In genomic region chr10:96124230-96125141, GRCh38 we compare ENCODE assay signal across 9 cellular contexts. TPM values are rescaled to one million over a fixed set of nuclear protein-coding genes. Genes with fewer than 3 reads are reported as not detected.
DNase-seq lines count a peak whose midpoint lies in the region; ATAC-seq, FAIRE-seq and TF ChIP-seq lines count a peak whose summit lies in the region.
"Had no signal": no experiment of that assay in that cellular context is flagged by ENCODE, and none has a peak within 500 bp of the region (broad histone marks: within the 10 kb centered on the region; RNA-seq: fewer than 3 reads in every experiment).

No MANE protein-coding gene starts in this region.

- DNase-seq in GM13977 (ENCODE audit: low spot score) (peak; percentile 50), NCI-H2196 treated with DMSO at 0.1 percent for 48 hours (lab: John Stamatoyannopoulos, UW; ENCODE audit: unreplicated experiment) (peak; percentile 15), bronchial epithelial cell (ENCODE audit: low read depth) (peak; percentile 62), activated gamma-delta T cell treated with Interleukin-2 at 50 U/mL for 16 hours (no peak), posterior vena cava (ENCODE audit: low spot score) (no peak)
- DNase-seq in CD8-positive, alpha-beta T cell = no peak
- DNase-seq: activated B cell treated with CpG ODN at 0.5 μM for 24 hours had no signal

- no peaks in the 10 kb centered on the region for H3K27me3 ChIP-seq in bronchial epithelial cell (ENCODE audit: control insufficient read depth, insufficient read depth, low read length)
- H3K27me3 ChIP-seq in CD8-positive, alpha-beta T cell (ENCODE audit: insufficient read depth, low read length) = peaks cover 14% of the 10 kb centered on the region

- peak; percentile 91 for FAIRE-seq in bronchial epithelial cell (lab: Jason Lieb, UNC)

- peaks cover 68% of the 10 kb centered on the region for H3K27me3 Mint-ChIP-seq in CD8-positive, alpha-beta T cell (ENCODE audit: low read depth)

- CTCF ChIA-PET in CD8-positive, alpha-beta T cell (lab: Charles Lee) = interaction anchor here (0.6 to 1.2 kb wide), 2 partner anchors 11 to 41 kb away, joined by 3 read pairs; no protein-coding TSS in a partner anchor

- H3K4me1 Mint-ChIP-seq in CD8-positive, alpha-beta T cell (ENCODE audit: low read depth) = peaks cover 3% of the 10 kb centered on the region

- peaks cover 7% of the 10 kb centered on the region for H3K9me3 Mint-ChIP-seq in CD8-positive, alpha-beta T cell

- H3K4me3 ChIP-seq in bronchial epithelial cell (ENCODE audit: low read depth, low read length) = peak overlapping the region; percentile 43
- H3K4me3 ChIP-seq in mesodermal cell (ENCODE audit: extremely low read depth, insufficient read depth, low read length, poor library complexity, severe bottlenecking) = peak overlapping the region; percentile 40
- no peak overlapping the region for H3K4me3 ChIP-seq in CD8-positive, alpha-beta T cell (ENCODE audit: low read depth, low read length)

- H3K36me3 ChIP-seq in bronchial epithelial cell (ENCODE audit: control insufficient read depth, insufficient read depth, low read length) (no peaks in the 10 kb centered on the region), mesodermal cell (ENCODE audit: control insufficient read depth, insufficient read depth, low read length) (no peaks in the 10 kb centered on the region)
- H3K36me3 ChIP-seq in CD8-positive, alpha-beta T cell (ENCODE audit: insufficient read depth, low read length) = no peaks in the 10 kb centered on the region

- H3K36me3 Mint-ChIP-seq in CD8-positive, alpha-beta T cell = no peaks in the 10 kb centered on the region

- H3K9me3 ChIP-seq in mesodermal cell (ENCODE audit: control insufficient read depth, low read length) = no peaks in the 10 kb centered on the region
- no peaks in the 10 kb centered on the region for H3K9me3 ChIP-seq in CD8-positive, alpha-beta T cell (ENCODE audit: low read length)

- no peak overlapping the region for H3K4me3 Mint-ChIP-seq in CD8-positive, alpha-beta T cell
- H3K4me3 Mint-ChIP-seq: activated B cell treated with CpG ODN at 0.5 μM for 24 hours had no signal

- in situ Hi-C loops in GM13977 (cut with MboI; ENCODE audit: low pct_unique_long_range_greater_than_20kb, low sequenced_read_pairs, unreplicated experiment) = no loop called here

- 16 to 17% methylated on average over 2 to 3 of the region's 4 CpGs for WGBS in mesodermal cell (ENCODE audit: insufficient coverage in 2 of 2), 2 experiments

- TF ChIP-seq CTCF in GM13977 (IDR thresholded peaks at IDR 0.05; ENCODE audit: extremely low read depth, insufficient read depth, missing control alignments) = no peak
- TF ChIP-seq CTCF in bronchial epithelial cell (IDR thresholded peaks at IDR 0.05; ENCODE audit: insufficient read depth, low read length, severe bottlenecking) = no peak
- no peak for TF ChIP-seq CTCF in CD8-positive, alpha-beta T cell (IDR thresholded peaks at IDR 0.05)

- H3K27ac ChIP-seq in mesodermal cell (ENCODE audit: low read depth, low read length, severe bottlenecking) = peak overlapping the region; percentile 86
- no peak overlapping the region for H3K27ac ChIP-seq in CD8-positive, alpha-beta T cell (ENCODE audit: low read depth, low read length)

- intact Hi-C loops in CD8-positive, alpha-beta T cell (cut with DNase I, micrococcal nuclease) = loop anchor here in 1 of 2 experiments (10.0 kb wide), 1 partner anchor 1540 kb away; no protein-coding TSS in a partner anchor
- intact Hi-C loops in posterior vena cava (cut with DNase I) = no loop called here

- no peak for ATAC-seq in CD8-positive, alpha-beta T cell
- ATAC-seq in HG02623 (IDR thresholded peaks at IDR 0.05; ENCODE audit: unreplicated experiment) = no peak

- POLR2A ChIA-PET in CD8-positive, alpha-beta T cell (lab: Charles Lee) = interaction anchor here (0.6 to 1.1 kb wide), 2 partner anchors 34 kb away, joined by 3 read pairs; no protein-coding TSS in a partner anchor

- no peak overlapping the region for H3K27ac Mint-ChIP-seq in CD8-positive, alpha-beta T cell
- H3K27ac Mint-ChIP-seq: activated B cell treated with CpG ODN at 0.5 μM for 24 hours had no signal

- H3K4me1 ChIP-seq in mesodermal cell (ENCODE audit: control insufficient read depth, insufficient read depth, low read length, poor library complexity, severe bottlenecking) = no peaks in the 10 kb centered on the region
- H3K4me1 ChIP-seq in CD8-positive, alpha-beta T cell (ENCODE audit: insufficient read depth, low read length) = peaks cover 3% of the 10 kb centered on the region

RNA-seq across cellular contexts. Expression of gene ZNF518A, which starts 5.6 kb away (rescaled TPM):
- total RNA-seq in bronchial epithelial cell (21.1 and 26.2 TPM in 2 replicates), posterior vena cava (10 to 100 TPM; 20.0 to 23.1 TPM)
- 15.1 TPM for polyA plus RNA-seq in mesodermal cell (2013, experiment 1 of 2)
- 15.7 TPM for polyA plus RNA-seq in mesodermal cell (2013, experiment 2 of 2)
- 1 to 10 TPM; 8.7 to 9.3 TPM for total RNA-seq in CD8-positive, alpha-beta T cell

Comparison
In these comparisons a context has a peak if more than half of its experiments do, and no peak if none do; other contexts are left out.
1. DNase-seq: peak in GM13977 (single experiment), NCI-H2196 treated with DMSO at 0.1 percent for 48 hours (single experiment) and bronchial epithelial cell (single experiment); none in CD8-positive, alpha-beta T cell (0 of 7), activated gamma-delta T cell treated with Interleukin-2 at 50 U/mL for 16 hours (single experiment) and posterior vena cava (single experiment).